12 cellular contexts compared by ENCODE assay signal in the genomic region with DNA sequence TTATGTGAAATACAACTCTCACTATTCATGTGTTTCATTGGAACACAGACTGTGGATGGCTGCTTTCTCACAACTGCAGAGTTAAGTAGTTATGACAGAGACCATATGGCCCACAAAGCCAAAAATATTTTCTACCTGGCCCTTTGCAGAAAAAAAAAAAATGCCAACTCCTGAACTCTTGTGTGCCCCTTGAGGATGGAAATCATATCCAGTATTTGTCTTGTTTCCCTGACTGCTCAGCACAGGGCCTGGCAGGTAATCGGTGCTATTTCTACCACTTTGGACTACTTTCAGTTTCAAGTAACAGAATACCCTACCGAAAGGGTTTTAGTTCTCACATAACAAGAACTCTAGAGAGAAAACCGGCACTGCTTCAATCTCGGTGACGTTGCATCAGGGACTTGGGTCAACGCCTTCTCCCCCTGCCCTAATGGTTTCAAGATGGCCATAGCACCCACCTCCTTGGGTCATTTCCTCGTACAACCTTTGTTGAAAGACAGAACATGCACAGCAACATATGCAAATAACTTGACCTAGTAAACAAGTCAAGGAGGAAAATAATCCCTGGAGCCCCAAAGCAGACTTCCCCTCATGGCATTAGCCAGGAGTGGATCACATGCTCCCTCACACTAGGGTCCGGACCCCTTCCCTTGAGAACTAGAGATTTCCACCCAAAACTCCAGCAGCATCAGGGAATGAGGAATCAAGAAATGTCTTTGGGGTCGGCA. TPM values are rescaled to one million over a fixed set of nuclear protein-coding genes. Genes with fewer than 3 reads are reported as not detected.
DNase-seq lines count a peak whose midpoint lies in the region; ATAC-seq and TF ChIP-seq lines count a peak whose summit lies in the region.
"Had no signal": no experiment of that assay in that cellular context is flagged by ENCODE, and none has a peak within 500 bp of the region (broad histone marks: within the 10 kb centered on the region; RNA-seq: fewer than 3 reads in every experiment).

No MANE protein-coding gene starts in this region.

- H3K4me3 ChIP-seq in AG10803 (ENCODE audit: low read length) (no peak overlapping the region; the same call in 1 of the 2 replicates), smooth muscle cell (no peak overlapping the region)
- H3K4me3 ChIP-seq: BLaER1 had no signal

- DNase-seq in AG10803 (ENCODE audit: low read depth) (no peak), occipital lobe (lab: John Stamatoyannopoulos, UW) (no peak), smooth muscle cell (lab: John Stamatoyannopoulos, UW; ENCODE audit: unreplicated experiment) (no peak), mesothelial cell of epicardium (ENCODE audit: low spot score in 2 of 2, unreplicated experiment in 2 of 2) (no peak), H9 (no peak)
- DNase-seq in central memory CD8-positive, alpha-beta T cell (ENCODE audit: low spot score in 2 of 2), result no peak
- DNase-seq: activated gamma-delta T cell, retina, SHP77 had no signal

- H3T11ph ChIP-seq in H9 (ENCODE audit: low read length), result no peak overlapping the region

- H3K79me1 ChIP-seq in H9 (ENCODE audit: insufficient read depth, low read depth, low read length, poor library complexity, severe bottlenecking), result no peaks in the 10 kb centered on the region

- H2BK5ac ChIP-seq in H9 (ENCODE audit: insufficient read length, low read length), result no peak overlapping the region

- H3K23ac ChIP-seq in H9 (ENCODE audit: insufficient read length, low read depth, low read length), result no peak overlapping the region

- H2BK12ac ChIP-seq in H9 (ENCODE audit: insufficient read length, low read depth, low read length), result no peak overlapping the region

- H3K36me3 Mint-ChIP-seq in central memory CD8-positive, alpha-beta T cell (ENCODE audit: insufficient read depth), result no peaks in the 10 kb centered on the region
- H3K36me3 Mint-ChIP-seq in mesothelial cell of epicardium (no peaks in the 10 kb centered on the region), H9 (ENCODE audit: insufficient read depth in 1 of 3, low read depth in 3 of 3) (peaks cover 0 to 3% (median 0%) of the 10 kb centered on the region in 3 experiments; a peak in 1 of 7 replicates)

- no peaks in the 10 kb centered on the region for H3F3A ChIP-seq in smooth muscle cell (ENCODE audit: low read depth)

- H3K79me2 ChIP-seq in smooth muscle cell (ENCODE audit: low read depth) (no peaks in the 10 kb centered on the region), H9 (ENCODE audit: insufficient read depth, low read length) (no peaks in the 10 kb centered on the region)

- no peak overlapping the region for H3K4me2 ChIP-seq in smooth muscle cell
- no peak overlapping the region for H3K4me2 ChIP-seq in H9 (ENCODE audit: insufficient read depth, insufficient read length, low read length)
- H3K4me2 ChIP-seq: BLaER1 had no signal

- no peaks in the 10 kb centered on the region for H3K9me3 Mint-ChIP-seq in central memory CD8-positive, alpha-beta T cell
- no peaks in the 10 kb centered on the region for H3K9me3 Mint-ChIP-seq in mesothelial cell of epicardium
- no peaks in the 10 kb centered on the region for H3K9me3 Mint-ChIP-seq in H9

- H2BK20ac ChIP-seq in H9 (ENCODE audit: low read depth, low read length, poor library complexity, severe bottlenecking), result no peak overlapping the region

- peaks cover 11% of the 10 kb centered on the region for H3K4me1 Mint-ChIP-seq in central memory CD8-positive, alpha-beta T cell
- no peaks in the 10 kb centered on the region for H3K4me1 Mint-ChIP-seq in mesothelial cell of epicardium
- peaks cover 4 to 7% of the 10 kb centered on the region in 2 experiments; a peak in 2 of 4 replicates for H3K4me1 Mint-ChIP-seq in H9

- H3K36me3 ChIP-seq in smooth muscle cell (ENCODE audit: low read depth), result no peaks in the 10 kb centered on the region
- H3K36me3 ChIP-seq: BLaER1 had no signal

- H4K91ac ChIP-seq in H9 (ENCODE audit: insufficient read length, low read depth, low read length), result no peak overlapping the region

- H3K18ac ChIP-seq in H9 (ENCODE audit: insufficient read length, low read depth, low read length), result no peak overlapping the region

- no peak overlapping the region for H2AK5ac ChIP-seq in H9 (ENCODE audit: insufficient read length, low read length)

- WGBS in smooth muscle cell (ENCODE audit: low lambda C conversion rate), result 92% methylated on average over 9 of the region's 9 CpGs
- WGBS in H9 (ENCODE audit: extremely low coverage, insufficient read length, low lambda C conversion rate), result no CpG with 5 or more reads among the region's 9 CpGs

- H3K14ac ChIP-seq in H9 (ENCODE audit: insufficient read depth, low read length), result no peak overlapping the region

- H4K20me1 ChIP-seq in smooth muscle cell (ENCODE audit: low read depth) (no peaks in the 10 kb centered on the region), H9 (ENCODE audit: control insufficient read depth, insufficient read depth, insufficient read length) (no peaks in the 10 kb centered on the region)
- H4K20me1 ChIP-seq: BLaER1 had no signal

- H2AFZ ChIP-seq in smooth muscle cell (ENCODE audit: low read depth) (no peak overlapping the region), H9 (ENCODE audit: low read length) (no peak overlapping the region)

- no peak overlapping the region for H3K4ac ChIP-seq in H9 (ENCODE audit: low read depth, low read length)

- H4K5ac ChIP-seq in H9 (ENCODE audit: insufficient read length, low read depth, low read length), result no peak overlapping the region

- H3K4me3 Mint-ChIP-seq in central memory CD8-positive, alpha-beta T cell, result peak overlapping the region; percentile 66
- H3K4me3 Mint-ChIP-seq in mesothelial cell of epicardium (no peak overlapping the region), H9 (no peak overlapping the region)

- no peak overlapping the region for H3K56ac ChIP-seq in H9 (ENCODE audit: insufficient read length, low read depth, low read length)

- no peak overlapping the region for H3K27ac Mint-ChIP-seq in central memory CD8-positive, alpha-beta T cell (ENCODE audit: low read depth)
- H3K27ac Mint-ChIP-seq in mesothelial cell of epicardium, result no peak overlapping the region
- no peak overlapping the region for H3K27ac Mint-ChIP-seq in H9

- 0 out of 2 replicates have a peak, but pooled peaks have one; percentile 4 for TF ChIP-seq CTCF in AG10803 (conservative IDR thresholded peaks at IDR 0.05; ENCODE audit: low read length)
- no peak for TF ChIP-seq CTCF in smooth muscle cell (IDR thresholded peaks at IDR 0.05; ENCODE audit: borderline replicate concordance, insufficient read depth, poor library complexity, severe bottlenecking)
- no peak for TF ChIP-seq CTCF in mesothelial cell of epicardium (IDR thresholded peaks at IDR 0.05; ENCODE audit: unreplicated experiment)
- no peak for TF ChIP-seq CTCF in H9 (conservative IDR thresholded peaks at IDR 0.05)

- H3K27me3 Mint-ChIP-seq in central memory CD8-positive, alpha-beta T cell, result no peaks in the 10 kb centered on the region
- H3K27me3 Mint-ChIP-seq in mesothelial cell of epicardium (ENCODE audit: low read depth) (no peaks in the 10 kb centered on the region), H9 (ENCODE audit: low read depth) (no peaks in the 10 kb centered on the region)

- H4K8ac ChIP-seq in H9 (replicated peaks; ENCODE audit: insufficient read length, low read depth, low read length), result no peak overlapping the region

- H3K27ac ChIP-seq in smooth muscle cell (ENCODE audit: low read depth), result no peak overlapping the region
- no peak overlapping the region for H3K27ac ChIP-seq in H9 (ENCODE audit: insufficient read length, low read depth, low read length)
- H3K27ac ChIP-seq: BLaER1 had no signal

- H3K27me3 ChIP-seq in smooth muscle cell (ENCODE audit: low read depth) (no peaks in the 10 kb centered on the region), H9 (ENCODE audit: insufficient read depth, low read length) (no peaks in the 10 kb centered on the region)
- H3K27me3 ChIP-seq: BLaER1 had no signal

- no peaks in the 10 kb centered on the region for H3K23me2 ChIP-seq in H9 (ENCODE audit: insufficient read length, low read depth, low read length, poor library complexity, severe bottlenecking)

- no peaks in the 10 kb centered on the region for H3K4me1 ChIP-seq in smooth muscle cell (ENCODE audit: low read depth)
- no peaks in the 10 kb centered on the region for H3K4me1 ChIP-seq in H9 (ENCODE audit: insufficient read depth, low read length)
- H3K4me1 ChIP-seq: BLaER1 had no signal

- H2BK120ac ChIP-seq in H9 (ENCODE audit: low read depth, low read length, poor library complexity, severe bottlenecking), result no peak overlapping the region

- ATAC-seq in GM19324 (IDR thresholded peaks at IDR 0.05; ENCODE audit: low FRiP score, unreplicated experiment), result peak; percentile 93
- peak; percentile 94 for ATAC-seq in HG03095 (IDR thresholded peaks at IDR 0.05; ENCODE audit: unreplicated experiment)
- peak; percentile 54 for ATAC-seq in central memory CD8-positive, alpha-beta T cell (replicated peaks; ENCODE audit: extremely low read depth, poor library complexity, severe bottlenecking)

- H3K9ac ChIP-seq in smooth muscle cell (ENCODE audit: low read depth) (no peak overlapping the region), H9 (ENCODE audit: extremely low read depth, insufficient read length, low read length) (no peak overlapping the region)
- H3K9ac ChIP-seq: BLaER1 had no signal

- no peaks in the 10 kb centered on the region for H3K9me3 ChIP-seq in smooth muscle cell (replicated peaks; ENCODE audit: low read depth)
- no peaks in the 10 kb centered on the region for H3K9me3 ChIP-seq in H9 (ENCODE audit: control insufficient read depth, low read depth, low read length)
- H3K9me3 ChIP-seq: BLaER1 had no signal

- no peak overlapping the region for H2BK15ac ChIP-seq in H9 (ENCODE audit: low read depth, low read length)

RNA-seq across cellular contexts. Expression of gene GPNMB, which starts 11.8 kb away (rescaled TPM):
- 5.3 TPM for total RNA-seq in occipital lobe
- 23.2 and 26.1 TPM in 2 replicates for total RNA-seq in smooth muscle cell
- polyA plus RNA-seq in smooth muscle cell, result 13.4 and 13.6 TPM in 2 replicates
- 2.1 to 2.7 TPM (median 2.2 TPM) in 3 replicates for total RNA-seq in mesothelial cell of epicardium
- total RNA-seq in H9 (2021), result 1.2 TPM in 2 replicates

RNA-seq across cellular contexts. Expression of gene NUP42, which starts 52.9 kb away (rescaled TPM):
- total RNA-seq in occipital lobe (63.6 TPM), smooth muscle cell (18.1 and 19.7 TPM in 2 replicates), mesothelial cell of epicardium (44.1 to 48.5 TPM (median 45.8 TPM) in 3 replicates), H9 (2021) (34.9 and 36.5 TPM in 2 replicates)
- 15.7 and 16.4 TPM in 2 replicates for polyA plus RNA-seq in smooth muscle cell
